8 cellular contexts compared by ENCODE assay signal in the genomic region with DNA sequence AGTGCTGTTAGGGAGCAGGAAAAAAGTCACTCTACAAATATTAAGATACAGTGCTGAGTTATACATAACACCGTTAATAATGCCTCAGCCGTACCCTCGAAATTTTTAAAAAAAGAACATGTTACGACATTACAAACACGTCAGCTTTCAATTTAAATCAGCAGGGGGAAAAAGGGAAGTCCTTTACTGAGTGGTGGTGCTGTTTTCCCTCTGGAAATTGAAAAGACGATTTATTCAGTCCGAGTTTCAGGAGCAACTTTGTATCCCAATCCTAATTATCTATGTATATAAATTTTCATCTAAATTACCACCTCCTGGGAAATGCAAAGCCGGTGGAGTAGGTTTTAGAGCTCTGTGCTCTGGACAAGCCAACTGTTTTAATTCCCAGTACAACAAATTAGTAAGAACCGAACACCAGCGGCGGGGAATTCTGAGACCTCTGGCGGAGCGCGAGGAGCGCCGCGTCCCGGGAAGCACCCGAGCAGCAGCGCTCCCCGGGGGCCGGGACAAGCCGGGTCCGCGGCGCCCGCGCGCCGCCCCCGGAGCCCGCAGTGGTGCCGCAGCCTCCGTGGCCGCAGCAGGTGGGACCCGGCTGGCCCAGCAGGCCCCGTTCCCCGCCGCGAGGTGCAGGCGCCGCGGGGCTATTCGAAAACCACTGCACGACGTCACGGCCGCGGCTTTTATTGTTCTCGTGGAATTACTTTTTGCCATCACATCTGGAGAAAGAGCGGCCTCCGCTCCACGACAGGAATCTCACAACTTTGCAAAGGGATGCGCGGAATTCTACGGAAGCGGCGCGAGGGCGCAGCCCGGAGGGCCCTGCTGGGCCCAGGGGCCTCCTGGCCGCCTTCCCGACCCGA. TPM values are rescaled to one million over a fixed set of nuclear protein-coding genes. Genes with fewer than 3 reads are reported as not detected.
DNase-seq lines count a peak whose midpoint lies in the region; ATAC-seq and TF ChIP-seq lines count a peak whose summit lies in the region.

No MANE protein-coding gene starts in this region.

- H3K4me3 Mint-ChIP-seq in activated naive CD8-positive, alpha-beta T cell treated with anti-CD3 and anti-CD28 coated beads, Interleukin-2, amount 10 ng/mL, durations not matched to agents 7 days and 5 days, result peak overlapping the region; percentile 77

- H3K36me3 ChIP-seq in Panc1 (ENCODE audit: control insufficient read depth, insufficient read depth, low read length), result no peaks in the 10 kb centered on the region
- no peaks in the 10 kb centered on the region for H3K36me3 ChIP-seq in left ventricle myocardium inferior

- in situ Hi-C loops in Panc1 (cut with HindIII; ENCODE audit: low pct_unique_long_range_greater_than_20kb, low sequenced_read_pairs), result no loop called here

- CTCF ChIA-PET in AG04450 (lab: Charles Lee), result interaction anchor here (0.6 to 6.5 kb wide), 61 partner anchors 8 to 1510 kb away, joined by 3 to 99 read pairs (median 4); a partner anchor contains a TSS
- CTCF ChIA-PET in Panc1 (lab: Charles Lee), result interaction anchor here (0.6 to 1.5 kb wide), 4 partner anchors 105 to 1022 kb away, joined by 3 to 6 read pairs (median 4); no protein-coding TSS in a partner anchor

- no peak overlapping the region for H3K27ac Mint-ChIP-seq in activated naive CD8-positive, alpha-beta T cell treated with anti-CD3 and anti-CD28 coated beads, Interleukin-2, amount 10 ng/mL, durations not matched to agents 7 days and 5 days

- H3K27ac ChIP-seq in AG04450 (ENCODE audit: low read depth, low read length), result peak overlapping the region; percentile 25
- H3K27ac ChIP-seq in Panc1 (ENCODE audit: low read length), result peak overlapping the region; percentile 79
- peak overlapping the region; percentile 80 for H3K27ac ChIP-seq in left ventricle myocardium inferior (replicated peaks)

- intact Hi-C loops in Panc1 (cut with micrococcal nuclease; ENCODE audit: unreplicated experiment), result loop anchor here (5.0 to 10.0 kb wide), 3 partner anchors 98 to 1025 kb away; a partner anchor contains a TSS
- intact Hi-C loops in left ventricle myocardium inferior (cut with micrococcal nuclease), result no loop called here
- intact Hi-C loops in posterior cingulate gyrus (cut with DNase I), result loop anchor here (2.0 to 5.0 kb wide), 3 partner anchors 105 to 1014 kb away; no protein-coding TSS in a partner anchor

- H3K9me3 Mint-ChIP-seq in activated naive CD8-positive, alpha-beta T cell treated with anti-CD3 and anti-CD28 coated beads, Interleukin-2, amount 10 ng/mL, durations not matched to agents 7 days and 5 days, result no peaks in the 10 kb centered on the region

- POLR2A ChIA-PET in AG04450 (lab: Yijun Ruan, JAX) (interaction anchor here (0.5 to 1.3 kb wide), 4 partner anchors 105 to 1022 kb away, joined by 3 to 4 read pairs (median 3); a partner anchor contains a TSS), Panc1 (lab: Charles Lee) (interaction anchor here (0.7 kb wide), 1 partner anchor 12 kb away, joined by 3 read pairs; no protein-coding TSS in a partner anchor)
- POLR2A ChIA-PET in activated naive CD8-positive, alpha-beta T cell treated with anti-CD3 and anti-CD28 coated beads, Interleukin-2, amount 10 ng/mL, durations not matched to agents 7 days and 5 days (lab: Charles Lee), result interaction anchor here (1.4 kb wide), 1 partner anchor 169 kb away, joined by 5 read pairs; a partner anchor contains a TSS

- H3K27me3 ChIP-seq in AG04450 (ENCODE audit: control insufficient read depth, insufficient read depth, low read length) (no peaks in the 10 kb centered on the region), Panc1 (ENCODE audit: control insufficient read depth, insufficient read depth, low read length) (no peaks in the 10 kb centered on the region), left ventricle myocardium inferior (ENCODE audit: low read depth) (no peaks in the 10 kb centered on the region)

- BruUV-seq in Panc1 (replicated peaks; lab: Mats Ljungman, UMichigan), result no TSS peak

- H3K9me3 ChIP-seq in AG04450 (ENCODE audit: control insufficient read depth, insufficient read depth, low read length) (no peaks in the 10 kb centered on the region; the same call in 1 of the 2 replicates), Panc1 (ENCODE audit: control insufficient read depth, insufficient read depth, low read depth, low read length) (no peaks in the 10 kb centered on the region), left ventricle myocardium inferior (replicated peaks) (no peaks in the 10 kb centered on the region)

- DNase-seq in AG04450 (ENCODE audit: low read depth, low spot score) (no peak), Panc1 (ENCODE audit: low read depth, low spot score) (no peak), left ventricle myocardium inferior (peak; percentile 25), posterior cingulate gyrus (peak in 9 of 10 donors; percentile 12 to 87 (median 36)), cortex of kidney (lab: John Stamatoyannopoulos, UW) (no peak)
- no peak for DNase-seq in activated naive CD8-positive, alpha-beta T cell treated with anti-CD3 and anti-CD28 coated beads, Interleukin-2, amount 10 ng/mL, durations not matched to agents 7 days and 5 days

- no peaks in the 10 kb centered on the region for H3K36me3 Mint-ChIP-seq in activated naive CD8-positive, alpha-beta T cell treated with anti-CD3 and anti-CD28 coated beads, Interleukin-2, amount 10 ng/mL, durations not matched to agents 7 days and 5 days

- peak; percentile 2 for ATAC-seq in GM18870 (IDR thresholded peaks at IDR 0.05; ENCODE audit: unreplicated experiment)
- peak; percentile 10 for ATAC-seq in HG03139 (IDR thresholded peaks at IDR 0.05; ENCODE audit: unreplicated experiment)
- peak; percentile 35 for ATAC-seq in Panc1
- peak; percentile 13 for ATAC-seq in activated naive CD8-positive, alpha-beta T cell treated with anti-CD3 and anti-CD28 coated beads, Interleukin-2, amount 10 ng/mL, durations not matched to agents 7 days and 5 days (ENCODE audit: low read depth)

- H3K27me3 Mint-ChIP-seq in activated naive CD8-positive, alpha-beta T cell treated with anti-CD3 and anti-CD28 coated beads, Interleukin-2, amount 10 ng/mL, durations not matched to agents 7 days and 5 days, result peaks cover 33% of the 10 kb centered on the region

- H3K4me1 ChIP-seq in Panc1 (ENCODE audit: control insufficient read depth, insufficient read depth, low read length) (peaks cover 29% of the 10 kb centered on the region), left ventricle myocardium inferior (peaks cover 26% of the 10 kb centered on the region)

- H3K4me3 ChIP-seq in AG04450 (ENCODE audit: low read depth, low read length) (peak overlapping the region; percentile 68), Panc1 (ENCODE audit: low read depth in 2 of 2, low read length in 2 of 2) (peak overlapping the region; percentile 64 to 71), left ventricle myocardium inferior (peak overlapping the region; percentile 74)

- no peak for TF ChIP-seq CTCF in AG04450 (IDR thresholded peaks at IDR 0.05; ENCODE audit: low read depth, low read length)
- no peak for TF ChIP-seq CTCF in Panc1 (IDR thresholded peaks at IDR 0.05)
- no peak for TF ChIP-seq CTCF in left ventricle myocardium inferior (IDR thresholded peaks at IDR 0.05; ENCODE audit: borderline replicate concordance)

- peaks cover 11% of the 10 kb centered on the region for H3K4me1 Mint-ChIP-seq in activated naive CD8-positive, alpha-beta T cell treated with anti-CD3 and anti-CD28 coated beads, Interleukin-2, amount 10 ng/mL, durations not matched to agents 7 days and 5 days

RNA-seq across cellular contexts. Expression of a gene that starts 1.0 kb away (rescaled TPM):
- 36.5 and 42.2 TPM in 2 replicates for polyA plus RNA-seq in AG04450 (2011; rRNA removed)
- polyA minus RNA-seq in AG04450 (2011; rRNA and poly(A)+ RNA removed), result 19.9 and 22.9 TPM in 2 replicates
- total RNA-seq in Panc1 (2021; ENCODE audit: unreplicated experiment), result 38.2 TPM
- 34.9 TPM for polyA plus RNA-seq in Panc1 (2012; ENCODE audit: insufficient read length)
- total RNA-seq in activated naive CD8-positive, alpha-beta T cell treated with anti-CD3 and anti-CD28 coated beads, Interleukin-2, amount 10 ng/mL, durations not matched to agents 7 days and 5 days, result 1 to 10 TPM in 1 of 2 experiments, under 1 TPM in 1; 0.91 to 1.7 TPM
- 4.4 TPM for total RNA-seq in left ventricle myocardium inferior

Comparison
In these comparisons a context has a peak if more than half of its experiments do, and no peak if none do; other contexts are left out.
1. DNase-seq: peak in left ventricle myocardium inferior (single experiment) and posterior cingulate gyrus (9 of 10); none in AG04450 (single experiment), Panc1 (single experiment), activated naive CD8-positive, alpha-beta T cell treated with anti-CD3 and anti-CD28 coated beads, Interleukin-2, amount 10 ng/mL, durations not matched to agents 7 days and 5 days (single experiment) and cortex of kidney (single experiment).
2. H3K27ac ChIP-seq: peak in every context shown above with its lines; median percentile 80 in left ventricle myocardium inferior; 79 in Panc1; 25 in AG04450.
3. Peak in every context shown above with its lines, with median percentiles within 50 percentile points of each other: H3K4me3 ChIP-seq and ATAC-seq.